ENCODE assay signal across 10 cellular contexts in genomic region chr11:112963368-112963955, GRCh38. TPM values are rescaled to one million over a fixed set of nuclear protein-coding genes. Genes with fewer than 3 reads are reported as not detected.
DNase-seq lines count a peak whose midpoint lies in the region; ATAC-seq, FAIRE-seq and TF ChIP-seq lines count a peak whose summit lies in the region.
"Had no signal": no experiment of that assay in that cellular context is flagged by ENCODE, and none has a peak within 500 bp of the region (broad histone marks: within the 10 kb centered on the region; RNA-seq: fewer than 3 reads in every experiment).

No MANE protein-coding gene starts in this region.

- peaks cover 4% of the 10 kb centered on the region for H3K4me1 ChIP-seq in astrocyte (ENCODE audit: insufficient read depth, low read length)
- peaks cover 0 to 30% (median 25%) of the 10 kb centered on the region in 5 donors for H3K4me1 ChIP-seq in subcutaneous abdominal adipose tissue (ENCODE audit: control insufficient read depth in 5 of 5, insufficient read depth in 5 of 5, low read length in 5 of 5)
- H3K4me1 ChIP-seq in PC-9 (replicated peaks; ENCODE audit: insufficient read depth) = no peaks in the 10 kb centered on the region
- H3K4me1 ChIP-seq: A549 had no signal

- H4K20me1 ChIP-seq in astrocyte (ENCODE audit: insufficient read depth, low read length) (no peaks in the 10 kb centered on the region), PC-9 (ENCODE audit: insufficient read depth) (no peaks in the 10 kb centered on the region)

- peaks cover 14% of the 10 kb centered on the region for H3K4me1 Mint-ChIP-seq in astrocyte (ENCODE audit: low read depth, unreplicated experiment)

- H3K27me3 Mint-ChIP-seq in astrocyte (ENCODE audit: low read depth, unreplicated experiment) = peaks cover 2% of the 10 kb centered on the region

- H3F3A ChIP-seq in PC-9 (ENCODE audit: insufficient read depth, low read depth) = no peaks in the 10 kb centered on the region

- H3K27ac ChIP-seq in astrocyte (ENCODE audit: low read depth, low read length) (no peak overlapping the region), layer of hippocampus (ENCODE audit: low read depth, low read length) (peak overlapping the region; percentile 85), subcutaneous abdominal adipose tissue (ENCODE audit: low read depth, low read length) (no peak overlapping the region), PC-9 (no peak overlapping the region)
- H3K27ac ChIP-seq: A549 had no signal

- H3K4me2 ChIP-seq in astrocyte (ENCODE audit: low read length) = peak overlapping the region; percentile 99
- H3K4me2 ChIP-seq in PC-9 = no peak overlapping the region

- DNase-seq in NCI-H1417 (lab: John Stamatoyannopoulos, UW) (peak; percentile 83 to 96 (median 95)), NCI-H1417 treated with DMSO at 0.1 percent for 48 hours (lab: John Stamatoyannopoulos, UW) (no peak), astrocyte (ENCODE audit: low read depth) (no peak), NOMO-1 treated with dmso at 0.1 percent for 144 hours (lab: John Stamatoyannopoulos, UW; ENCODE audit: unreplicated experiment) (no peak), PC-9 (no peak)
- DNase-seq: effector memory CD4-positive, alpha-beta T cell had no signal

- TF ChIP-seq CTCF in astrocyte (IDR thresholded peaks at IDR 0.05; ENCODE audit: insufficient read depth, low read depth, low read length) (no peak), PC-9 (conservative IDR thresholded peaks at IDR 0.05) (no peak)

- BruUV-seq in PC-9 (replicated peaks; lab: Mats Ljungman, UMichigan) = no TSS peak

- no peaks in the 10 kb centered on the region for H3K9me3 ChIP-seq in astrocyte (ENCODE audit: insufficient read depth, low read depth, low read length)
- no peaks in the 10 kb centered on the region for H3K9me3 ChIP-seq in subcutaneous abdominal adipose tissue (ENCODE audit: control insufficient read depth in 5 of 5, low read length in 5 of 5)
- peaks cover 4% of the 10 kb centered on the region; the same call in 1 of the 2 replicates for H3K9me3 ChIP-seq in PC-9 (ENCODE audit: insufficient read depth, low read depth)
- H3K9me3 ChIP-seq: A549 had no signal

- H3K4me3 ChIP-seq in astrocyte (ENCODE audit: insufficient read depth, low read depth, low read length) (peak overlapping the region; percentile 51), subcutaneous abdominal adipose tissue (ENCODE audit: low read depth in 1 of 5, low read length in 5 of 5) (peak overlapping the region in 4 of 5 donors; percentile 74 to 76 (median 74)), PC-9 (no peak overlapping the region)
- H3K4me3 ChIP-seq: A549 had no signal

- ATAC-seq in HG02870 (IDR thresholded peaks at IDR 0.05; ENCODE audit: unreplicated experiment) = no peak
- ATAC-seq: A549 had no signal

- intact Hi-C loops in PC-9 (cut with micrococcal nuclease; ENCODE audit: unreplicated experiment) = loop anchor here (5.0 kb wide), 1 partner anchor 149 kb away; no protein-coding TSS in a partner anchor

- no peaks in the 10 kb centered on the region for H3K36me3 Mint-ChIP-seq in astrocyte (ENCODE audit: low read depth, unreplicated experiment)

- no peak overlapping the region for H3K27ac Mint-ChIP-seq in astrocyte (ENCODE audit: unreplicated experiment)

- H3K27me3 ChIP-seq in astrocyte (ENCODE audit: insufficient read depth, low read length) = peaks cover 4% of the 10 kb centered on the region
- H3K27me3 ChIP-seq in layer of hippocampus (ENCODE audit: control insufficient read depth, insufficient read depth, low read length) = no peaks in the 10 kb centered on the region
- peaks cover 3 to 31% (median 18%) of the 10 kb centered on the region in 5 donors for H3K27me3 ChIP-seq in subcutaneous abdominal adipose tissue (ENCODE audit: control insufficient read depth in 5 of 5, insufficient read depth in 4 of 5, low read length in 5 of 5)
- no peaks in the 10 kb centered on the region for H3K27me3 ChIP-seq in PC-9 (ENCODE audit: insufficient read depth, low read depth)

- no peak for FAIRE-seq in astrocyte (lab: Jason Lieb, UNC)
- FAIRE-seq: A549 had no signal

- no peaks in the 10 kb centered on the region for H3K9me2 ChIP-seq in PC-9 (ENCODE audit: insufficient read depth)

- no peaks in the 10 kb centered on the region for H3K9me3 Mint-ChIP-seq in astrocyte (ENCODE audit: unreplicated experiment)

- no peaks in the 10 kb centered on the region for H3K79me2 ChIP-seq in astrocyte (ENCODE audit: insufficient read depth, low read length)
- H3K79me2 ChIP-seq in PC-9 (ENCODE audit: low read depth) = no peaks in the 10 kb centered on the region

- peak overlapping the region; percentile 95 for H3K4me3 Mint-ChIP-seq in astrocyte (ENCODE audit: unreplicated experiment)

- POLR2A ChIA-PET in PC-9 (lab: Charles Lee; ENCODE audit: unreplicated experiment) = no interaction called here

- H3K36me3 ChIP-seq in astrocyte (ENCODE audit: insufficient read depth, low read length) (no peaks in the 10 kb centered on the region), subcutaneous abdominal adipose tissue (ENCODE audit: control insufficient read depth in 5 of 5, insufficient read depth in 5 of 5, low read length in 5 of 5) (no peaks in the 10 kb centered on the region), PC-9 (ENCODE audit: low read depth) (no peaks in the 10 kb centered on the region)

- H2AFZ ChIP-seq in astrocyte (ENCODE audit: low read depth, low read length) = peak overlapping the region; percentile 71
- H2AFZ ChIP-seq in PC-9 = no peak overlapping the region

- CTCF ChIA-PET in PC-9 (lab: Charles Lee) = no interaction called here

- H3K9ac ChIP-seq in astrocyte (ENCODE audit: low read length) = peak overlapping the region; percentile 66
- H3K9ac ChIP-seq in subcutaneous abdominal adipose tissue (ENCODE audit: low read length in 5 of 5) = no peak overlapping the region

RNA-seq across cellular contexts. Expression of gene NCAM1, which starts 2.2 kb away (rescaled TPM):
- total RNA-seq in astrocyte (17.4 and 24.5 TPM in 2 replicates), PC-9 (2021) (0.33 and 1.0 TPM in 2 replicates)

Comparison
In these comparisons a context has a peak if more than half of its experiments do, and no peak if none do; other contexts are left out.
1. DNase-seq: peak in NCI-H1417 (3 of 3); none in NCI-H1417 treated with DMSO at 0.1 percent for 48 hours (single experiment), astrocyte (single experiment), NOMO-1 treated with dmso at 0.1 percent for 144 hours (single experiment) and PC-9 (0 of 2).